9 cellular contexts compared by ENCODE assay signal in genomic region chr16:20708129-20708528, GRCh38. TPM values are rescaled to one million over a fixed set of nuclear protein-coding genes. Genes with fewer than 3 reads are reported as not detected.
DNase-seq lines count a peak whose midpoint lies in the region; ATAC-seq, FAIRE-seq and TF ChIP-seq lines count a peak whose summit lies in the region.
"Not testable (repeated sequence)": the region's sequence is repeated elsewhere in the genome, so short reads cannot be mapped to it uniquely, and the experiment has no call there.
"Had no signal": no experiment of that assay in that cellular context is flagged by ENCODE, and none has a peak within 500 bp of the region (broad histone marks: within the 10 kb centered on the region; RNA-seq: fewer than 3 reads in every experiment).

No MANE protein-coding gene starts in this region.

- H3K27ac ChIP-seq in OCI-LY7 (ENCODE audit: low read depth, low read length, poor library complexity, severe bottlenecking); small intestine (ENCODE audit: low read depth in 1 of 2, low read length in 1 of 2): not testable (repeated sequence)

- not testable (repeated sequence) for H3K9me3 Mint-ChIP-seq in activated CD8-positive, alpha-beta T cell treated with anti-CD3 and anti-CD28 coated beads, Interleukin-2, amount 10 ng/mL, durations not matched to agents 7 days and 5 days (ENCODE audit: insufficient read depth)

- H3K4me1 ChIP-seq in HAP-1; OCI-LY7 (ENCODE audit: insufficient read depth, low read length, poor library complexity, severe bottlenecking); small intestine (ENCODE audit: control insufficient read depth in 2 of 2, insufficient read depth in 1 of 2, low read depth in 1 of 2, low read length in 1 of 2): not testable (repeated sequence)

- not testable (repeated sequence) for H3K4me3 ChIP-seq in HAP-1; NB4 (ENCODE audit: low read depth, low read length); OCI-LY7 (ENCODE audit: low read depth, low read length, poor library complexity, severe bottlenecking); epithelial cell of proximal tubule (ENCODE audit: low read depth, low read length); small intestine (ENCODE audit: low read depth in 1 of 2, low read length in 2 of 2)

- ATAC-seq in activated CD8-positive, alpha-beta T cell treated with anti-CD3 and anti-CD28 coated beads, Interleukin-2, amount 10 ng/mL, durations not matched to agents 7 days and 5 days, result not testable (repeated sequence)

- CTCF ChIA-PET in OCI-LY7 (lab: Charles Lee; ENCODE audit: unreplicated experiment), result not testable (repeated sequence)
- CTCF ChIA-PET in activated CD8-positive, alpha-beta T cell treated with anti-CD3 and anti-CD28 coated beads, Interleukin-2, amount 10 ng/mL, durations not matched to agents 7 days and 5 days (lab: Charles Lee), result interaction anchor here (1.6 kb wide), 1 partner anchor 31 kb away, joined by 4 read pairs; no protein-coding TSS in a partner anchor

- H3K79me2 ChIP-seq in OCI-LY7 (ENCODE audit: insufficient read depth, low read depth, low read length), result not testable (repeated sequence)

- TF ChIP-seq CTCF in NB4 (IDR thresholded peaks at IDR 0.05; ENCODE audit: low read depth, low read length) (peak; percentile 12), OCI-LY7 (conservative IDR thresholded peaks at IDR 0.05; ENCODE audit: low read length) (peak; percentile 71), epithelial cell of proximal tubule (conservative IDR thresholded peaks at IDR 0.05; ENCODE audit: low read depth, low read length) (peak; percentile 45)

- H4K20me1 ChIP-seq in OCI-LY7 (ENCODE audit: insufficient read depth, low read length), result not testable (repeated sequence)

- not testable (repeated sequence) for H3K27me3 ChIP-seq in HAP-1 (ENCODE audit: low read depth); small intestine (ENCODE audit: control insufficient read depth in 2 of 2, insufficient read depth in 2 of 2, low read length in 2 of 2)

- BruUV-seq in OCI-LY7 (replicated peaks; lab: Mats Ljungman, UMichigan), result not testable (repeated sequence)

- in situ Hi-C loops in HAP-1 (cut with MboI; ENCODE audit: low sequenced_read_pairs), result loop anchor here (25.0 kb wide), 1 partner anchor 796 kb away; no protein-coding TSS in a partner anchor

- peak; percentile 9 for DNase-seq in DMS 273 (lab: John Stamatoyannopoulos, UW; ENCODE audit: unreplicated experiment)
- DNase-seq in HAP-1 (ENCODE audit: low spot score in 2 of 2), result peak; percentile 17 to 42
- DNase-seq in NB4 (ENCODE audit: low read depth), result peak; percentile 54
- peak; percentile 12 for DNase-seq in OCI-LY7 (ENCODE audit: low spot score)
- peak; percentile 23 for DNase-seq in activated CD8-positive, alpha-beta T cell treated with anti-CD3 and anti-CD28 coated beads, Interleukin-2, amount 10 ng/mL, durations not matched to agents 7 days and 5 days
- not testable (repeated sequence) for DNase-seq in epithelial cell of proximal tubule (ENCODE audit: low read depth)
- peak; percentile 37 for DNase-seq in kidney tubule cell (ENCODE audit: low spot score)
- DNase-seq in small intestine, result peak; percentile 38

- POLR2A ChIA-PET in OCI-LY7 (lab: Charles Lee); activated CD8-positive, alpha-beta T cell treated with anti-CD3 and anti-CD28 coated beads, Interleukin-2, amount 10 ng/mL, durations not matched to agents 7 days and 5 days (lab: Charles Lee): not testable (repeated sequence)

- not testable (repeated sequence) for H3K9me2 ChIP-seq in OCI-LY7 (ENCODE audit: insufficient read depth, low read length)

- not testable (repeated sequence) for H3K4me3 Mint-ChIP-seq in activated CD8-positive, alpha-beta T cell treated with anti-CD3 and anti-CD28 coated beads, Interleukin-2, amount 10 ng/mL, durations not matched to agents 7 days and 5 days

- TF ChIP-seq POLR2A in NB4 (IDR thresholded peaks at IDR 0.05; ENCODE audit: extremely low read depth, insufficient read length), result not testable (repeated sequence)

- not testable (repeated sequence) for H3K9me3 ChIP-seq in HAP-1; OCI-LY7 (ENCODE audit: low read length); small intestine (ENCODE audit: control insufficient read depth, low read depth)

- H3K4me1 Mint-ChIP-seq in activated CD8-positive, alpha-beta T cell treated with anti-CD3 and anti-CD28 coated beads, Interleukin-2, amount 10 ng/mL, durations not matched to agents 7 days and 5 days (ENCODE audit: low read depth), result not testable (repeated sequence)

- not testable (repeated sequence) for H3K27me3 Mint-ChIP-seq in activated CD8-positive, alpha-beta T cell treated with anti-CD3 and anti-CD28 coated beads, Interleukin-2, amount 10 ng/mL, durations not matched to agents 7 days and 5 days (ENCODE audit: low read depth)

- FAIRE-seq in small intestine (lab: Jason Lieb, UNC), result peak; percentile 33

- H3K36me3 Mint-ChIP-seq in activated CD8-positive, alpha-beta T cell treated with anti-CD3 and anti-CD28 coated beads, Interleukin-2, amount 10 ng/mL, durations not matched to agents 7 days and 5 days (ENCODE audit: low read depth), result not testable (repeated sequence)

- WGBS in small intestine, 3 donors, result 20 to 33% (median 26%) methylated on average over 3 of the region's 3 CpGs

- H3K27ac Mint-ChIP-seq in activated CD8-positive, alpha-beta T cell treated with anti-CD3 and anti-CD28 coated beads, Interleukin-2, amount 10 ng/mL, durations not matched to agents 7 days and 5 days, result not testable (repeated sequence)

- not testable (repeated sequence) for H3K36me3 ChIP-seq in HAP-1 (replicated peaks); OCI-LY7 (ENCODE audit: insufficient read depth, low read length); small intestine (ENCODE audit: control insufficient read depth in 2 of 2, insufficient read depth in 2 of 2, low read length in 2 of 2)

- not testable (repeated sequence) for H2AFZ ChIP-seq in OCI-LY7 (ENCODE audit: low read length)

- H3K4me2 ChIP-seq in OCI-LY7 (ENCODE audit: low read length), result not testable (repeated sequence)

- intact Hi-C loops in OCI-LY7 (cut with micrococcal nuclease; ENCODE audit: unreplicated experiment), result not testable (repeated sequence)

RNA-seq across cellular contexts. Expression of gene ACSM1, which starts 10.6 kb away (rescaled TPM):
- not detected in 2 replicates for total RNA-seq in OCI-LY7 (2014; rRNA removed; shearing (Covaris generic))
- total RNA-seq in OCI-LY7 (2022) (not detected in 2 replicates), epithelial cell of proximal tubule (0.22 TPM in 1 of 2 replicates, not detected in the other)
- under 1 TPM; 0.26 to 0.31 TPM for total RNA-seq in activated CD8-positive, alpha-beta T cell treated with anti-CD3 and anti-CD28 coated beads, Interleukin-2, amount 10 ng/mL, durations not matched to agents 7 days and 5 days
- polyA plus RNA-seq in small intestine, result under 1 TPM in 2 of 3 donors, not detected in 1; 0.22 to 0.37 TPM
- polyA plus RNA-seq: BJ had no signal

RNA-seq across cellular contexts. Expression of gene THUMPD1, which starts 33.5 kb away (rescaled TPM):
- total RNA-seq in OCI-LY7 (2014; rRNA removed; shearing (Covaris generic)), result 45.4 and 48.2 TPM in 2 replicates
- 47.4 and 48.3 TPM in 2 replicates for total RNA-seq in OCI-LY7 (2022)
- total RNA-seq in activated CD8-positive, alpha-beta T cell treated with anti-CD3 and anti-CD28 coated beads, Interleukin-2, amount 10 ng/mL, durations not matched to agents 7 days and 5 days, result 10 to 100 TPM; 39.2 to 43.8 TPM
- total RNA-seq in epithelial cell of proximal tubule, result 18.6 and 52.2 TPM in 2 replicates
- 10 to 100 TPM in 2 of 3 donors, 1 to 10 TPM in 1; 7.6 to 17.1 (median 12.7) TPM for polyA plus RNA-seq in small intestine

RNA-seq across cellular contexts. Expression of gene ACSM3, which starts 55.7 kb away (rescaled TPM):
- 2.4 and 4.5 TPM in 2 replicates for total RNA-seq in OCI-LY7 (2014; rRNA removed; shearing (Covaris generic))
- total RNA-seq in OCI-LY7 (2022) (2.8 and 4.0 TPM in 2 replicates), epithelial cell of proximal tubule (3.5 and 5.9 TPM in 2 replicates)
- 1 to 10 TPM; 5.1 TPM for total RNA-seq in activated CD8-positive, alpha-beta T cell treated with anti-CD3 and anti-CD28 coated beads, Interleukin-2, amount 10 ng/mL, durations not matched to agents 7 days and 5 days
- 1 to 10 TPM; 1.8 to 5.9 (median 3.5) TPM for polyA plus RNA-seq in small intestine

Comparison
In these comparisons a context has a peak if more than half of its experiments do, and no peak if none do; other contexts are left out.
1. CTCF ChIP-seq: peak in every context shown above with its lines; median percentile 71 in OCI-LY7; 45 in epithelial cell of proximal tubule; 12 in NB4.